In the genomic region with DNA sequence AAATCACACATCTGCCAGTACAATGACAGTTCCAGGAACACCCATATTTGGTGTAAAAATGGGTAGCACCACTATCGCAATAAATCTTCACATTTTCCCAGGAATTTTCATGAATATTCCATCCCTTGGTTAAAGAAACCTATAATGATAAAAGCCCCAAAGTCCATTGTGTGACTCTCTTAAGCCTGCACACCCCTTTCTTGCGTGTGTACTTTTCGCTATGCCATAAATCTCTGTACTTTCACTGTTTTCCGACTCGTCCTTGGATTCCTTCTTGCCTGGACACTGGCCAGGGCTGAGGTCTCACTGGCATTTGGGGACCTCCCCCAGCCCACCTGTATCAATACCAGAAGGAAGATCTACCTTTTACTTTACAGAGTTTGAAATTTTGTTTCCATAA, we compare ENCODE assay signal across 39 cellular contexts.
"Had no signal": no experiment of that assay in that cellular context is flagged by ENCODE, and none has a peak within 500 bp of the region (broad histone marks: within the 10 kb centered on the region; RNA-seq: fewer than 3 reads in every experiment).

No MANE protein-coding gene starts in this region.

- H3K36me3 ChIP-seq: adrenal gland, ascending aorta, brain microvascular endothelial cell, breast epithelium, cardiac muscle cell had no signal

- DNase-seq: activated effector memory CD4-positive, alpha-beta T cell treated with anti-CD3 and anti-CD28 coated beads, Interleukin-2, amount 50 U/mL, for 16 hours; activated effector memory CD4-positive, alpha-beta T cell treated with Interleukin-2 at 50 U/mL for 16 hours; activated gamma-delta T cell; activated gamma-delta T cell treated with Interleukin-2 at 50 U/mL for 16 hours; activated naive CD4-positive, alpha-beta T cell; activated naive CD4-positive, alpha-beta T cell treated with anti-CD3 and anti-CD28 coated beads, Interleukin-2, amount 10 ng/mL, durations not matched to agents 7 days and 5 days; activated naive CD4-positive, alpha-beta T cell treated with anti-CD3 and anti-CD28 coated beads, Interleukin-2, amount 50 U/mL, for 16 hours; activated naive CD4-positive, alpha-beta T cell treated with Interleukin-2 at 50 U/mL for 16 hours; activated naive CD8-positive, alpha-beta T cell treated with anti-CD3 and anti-CD28 coated beads for 36 hours; activated naive CD8-positive, alpha-beta T cell treated with anti-CD3 and anti-CD28 coated beads, Interleukin-2, amount 10 ng/mL, durations not matched to agents 7 days and 5 days; activated naive CD8-positive, alpha-beta T cell treated with anti-CD3 and anti-CD28 coated beads, Interleukin-2, amount 50 U/mL, for 24 hours; activated T-cell treated with anti-CD3 and anti-CD28 coated beads for 4 hours; activated T-cell treated with anti-CD3 and anti-CD28 coated beads, Interleukin-2, amount 50 U/mL, for 1 hour; activated T-cell treated with anti-CD3 and anti-CD28 coated beads, Interleukin-2, amount 50 U/mL, for 24 hours; activated T-cell treated with anti-CD3 and anti-CD28 coated beads, Interleukin-2, amount 50 U/mL, for 4 hours; activated T-cell treated with anti-CD3 and anti-CD28 coated beads, Interleukin-2, amount 50 U/mL, for 48 hours; activated T-cell treated with anti-CD3 and anti-CD28 coated beads, Interleukin-2, amount 50 U/mL, for 72 hours; adrenal gland; amniotic stem cell; amygdala; anterior cingulate cortex; aorta; body of pancreas; brain microvascular endothelial cell; caudate nucleus; central memory CD4-positive, alpha-beta T cell; cerebellar nuclear complex had no signal

- H3K4me1 Mint-ChIP-seq: activated naive CD4-positive, alpha-beta T cell treated with anti-CD3 and anti-CD28 coated beads, Interleukin-2, amount 10 ng/mL, durations not matched to agents 7 days and 5 days; activated naive CD4-positive, alpha-beta T cell treated with anti-CD3 and anti-CD28 coated beads, Interleukin-2, amount 50 U/mL, for 24 hours; activated naive CD8-positive, alpha-beta T cell treated with anti-CD3 and anti-CD28 coated beads for 36 hours; activated naive CD8-positive, alpha-beta T cell treated with anti-CD3 and anti-CD28 coated beads, Interleukin-2, amount 10 ng/mL, durations not matched to agents 7 days and 5 days; activated naive CD8-positive, alpha-beta T cell treated with anti-CD3 and anti-CD28 coated beads, Interleukin-2, amount 50 U/mL, for 24 hours; activated T-helper 17 cell treated with anti-CD3 and anti-CD28 coated beads, Interleukin-2, amount 50 U/mL, for 72 hours; brain; central memory CD8-positive, alpha-beta T cell had no signal

- H3K4me3 ChIP-seq: adrenal gland, ascending aorta, body of pancreas, breast epithelium, cardiac muscle cell had no signal

- H3K4me3 Mint-ChIP-seq: activated naive CD4-positive, alpha-beta T cell treated with anti-CD3 and anti-CD28 coated beads, Interleukin-2, amount 10 ng/mL, durations not matched to agents 7 days and 5 days; activated naive CD4-positive, alpha-beta T cell treated with anti-CD3 and anti-CD28 coated beads, Interleukin-2, amount 50 U/mL, for 24 hours; activated naive CD8-positive, alpha-beta T cell; activated naive CD8-positive, alpha-beta T cell treated with anti-CD3 and anti-CD28 coated beads for 36 hours; activated naive CD8-positive, alpha-beta T cell treated with anti-CD3 and anti-CD28 coated beads, Interleukin-2, amount 10 ng/mL, durations not matched to agents 7 days and 5 days; activated naive CD8-positive, alpha-beta T cell treated with anti-CD3 and anti-CD28 coated beads, Interleukin-2, amount 50 U/mL, for 24 hours; activated T-cell treated with anti-CD3 and anti-CD28 coated beads, Interleukin-2, amount 50 U/mL, for 24 hours; activated T-cell treated with anti-CD3 and anti-CD28 coated beads, Interleukin-2, amount 50 U/mL, for 4 hours; activated T-cell treated with anti-CD3 and anti-CD28 coated beads, Interleukin-2, amount 50 U/mL, for 72 hours; activated T-helper 1 cell treated with anti-CD3 and anti-CD28 coated beads, Interleukin-12 subunit alpha, Interleukin-12 subunit beta, Interleukin-2, Interleukin-4 antibody, amounts not matched to agents 30 ng/mL and 10 ng/mL and 1 ng/mL, durations not matched to agents 14 hours and 24 hours and 36 hours; activated T-helper 17 cell treated with anti-CD3 and anti-CD28 coated beads, Interleukin-2, amount 50 U/mL, for 72 hours; brain; central memory CD8-positive, alpha-beta T cell had no signal

- H3K36me3 Mint-ChIP-seq: activated naive CD4-positive, alpha-beta T cell treated with anti-CD3 and anti-CD28 coated beads, Interleukin-2, amount 10 ng/mL, durations not matched to agents 7 days and 5 days; activated naive CD4-positive, alpha-beta T cell treated with anti-CD3 and anti-CD28 coated beads, Interleukin-2, amount 50 U/mL, for 24 hours; activated naive CD4-positive, alpha-beta T cell treated with anti-CD3 and anti-CD28 coated beads, Interleukin-2, amount 50 U/mL, for 72 hours; activated naive CD8-positive, alpha-beta T cell; activated naive CD8-positive, alpha-beta T cell treated with anti-CD3 and anti-CD28 coated beads for 36 hours; activated naive CD8-positive, alpha-beta T cell treated with anti-CD3 and anti-CD28 coated beads, Interleukin-2, amount 10 ng/mL, durations not matched to agents 7 days and 5 days; brain had no signal

- H3K9me3 ChIP-seq: adrenal gland, ascending aorta, body of pancreas, breast epithelium had no signal

- H3K4me1 ChIP-seq: adrenal gland, ascending aorta, body of pancreas, breast epithelium had no signal

- FAIRE-seq: bronchial epithelial cell had no signal

- H3K27ac Mint-ChIP-seq: activated naive CD4-positive, alpha-beta T cell treated with anti-CD3 and anti-CD28 coated beads, Interleukin-2, amount 10 ng/mL, durations not matched to agents 7 days and 5 days; activated naive CD4-positive, alpha-beta T cell treated with anti-CD3 and anti-CD28 coated beads, Interleukin-2, amount 50 U/mL, for 24 hours; activated naive CD4-positive, alpha-beta T cell treated with anti-CD3 and anti-CD28 coated beads, Interleukin-2, amount 50 U/mL, for 72 hours; activated naive CD8-positive, alpha-beta T cell; activated naive CD8-positive, alpha-beta T cell treated with anti-CD3 and anti-CD28 coated beads for 36 hours; activated naive CD8-positive, alpha-beta T cell treated with anti-CD3 and anti-CD28 coated beads, Interleukin-2, amount 10 ng/mL, durations not matched to agents 7 days and 5 days; activated naive CD8-positive, alpha-beta T cell treated with anti-CD3 and anti-CD28 coated beads, Interleukin-2, amount 50 U/mL, for 24 hours; activated T-cell treated with anti-CD3 and anti-CD28 coated beads, Interleukin-2, amount 50 U/mL, for 24 hours; activated T-cell treated with anti-CD3 and anti-CD28 coated beads, Interleukin-2, amount 50 U/mL, for 72 hours; activated T-helper 1 cell treated with anti-CD3 and anti-CD28 coated beads, Interleukin-12 subunit alpha, Interleukin-12 subunit beta, Interleukin-2, Interleukin-4 antibody, amounts not matched to agents 30 ng/mL and 10 ng/mL and 1 ng/mL, durations not matched to agents 14 hours and 24 hours and 36 hours; activated T-helper 17 cell treated with anti-CD3 and anti-CD28 coated beads, Interleukin-2, amount 50 U/mL, for 72 hours; activated T-helper 2 cell treated with anti-CD3 and anti-CD28 coated beads, Interferon-gamma antibody, Interleukin-2, Interleukin-4, amounts not matched to agents 10 μg/mL and 5 μg/mL and 100 μg/mL, durations not matched to agents 14 hours and 24 hours and 36 hours; brain had no signal

- H3K9me3 Mint-ChIP-seq: activated naive CD4-positive, alpha-beta T cell treated with anti-CD3 and anti-CD28 coated beads, Interleukin-2, amount 10 ng/mL, durations not matched to agents 7 days and 5 days; activated naive CD4-positive, alpha-beta T cell treated with anti-CD3 and anti-CD28 coated beads, Interleukin-2, amount 50 U/mL, for 24 hours; activated naive CD8-positive, alpha-beta T cell treated with anti-CD3 and anti-CD28 coated beads for 36 hours; activated naive CD8-positive, alpha-beta T cell treated with anti-CD3 and anti-CD28 coated beads, Interleukin-2, amount 50 U/mL, for 24 hours; activated T-cell treated with anti-CD3 and anti-CD28 coated beads, Interleukin-2, amount 50 U/mL, for 24 hours; activated T-cell treated with anti-CD3 and anti-CD28 coated beads, Interleukin-2, amount 50 U/mL, for 4 hours; activated T-cell treated with anti-CD3 and anti-CD28 coated beads, Interleukin-2, amount 50 U/mL, for 72 hours; activated T-helper 1 cell treated with anti-CD3 and anti-CD28 coated beads, Interleukin-12 subunit alpha, Interleukin-12 subunit beta, Interleukin-2, Interleukin-4 antibody, amounts not matched to agents 30 ng/mL and 10 ng/mL and 1 ng/mL, durations not matched to agents 14 hours and 24 hours and 36 hours; activated T-helper 17 cell treated with anti-CD3 and anti-CD28 coated beads, Interleukin-2, amount 50 U/mL, for 72 hours; activated T-helper 2 cell treated with anti-CD3 and anti-CD28 coated beads, Interferon-gamma antibody, Interleukin-2, Interleukin-4, amounts not matched to agents 10 μg/mL and 5 μg/mL and 100 μg/mL, durations not matched to agents 14 hours and 24 hours and 36 hours; brain had no signal

- H3K27me3 Mint-ChIP-seq: activated naive CD4-positive, alpha-beta T cell treated with anti-CD3 and anti-CD28 coated beads, Interleukin-2, amount 10 ng/mL, durations not matched to agents 7 days and 5 days; activated naive CD8-positive, alpha-beta T cell; activated naive CD8-positive, alpha-beta T cell treated with anti-CD3 and anti-CD28 coated beads for 36 hours; central memory CD8-positive, alpha-beta T cell had no signal

- ATAC-seq: activated naive CD4-positive, alpha-beta T cell treated with anti-CD3 and anti-CD28 coated beads, Interleukin-2, amount 50 U/mL, for 72 hours; activated naive CD8-positive, alpha-beta T cell treated with anti-CD3 and anti-CD28 coated beads, Interleukin-2, amount 50 U/mL, for 24 hours; activated T-cell treated with anti-CD3 and anti-CD28 coated beads, Interleukin-2, amount 50 U/mL, for 4 hours; activated T-cell treated with anti-CD3 and anti-CD28 coated beads, Interleukin-2, amount 50 U/mL, for 72 hours; activated T-helper 17 cell treated with anti-CD3 and anti-CD28 coated beads, Interleukin-2, amount 50 U/mL, for 72 hours; body of pancreas had no signal
